8 cellular contexts compared by ENCODE assay signal in the genomic region with DNA sequence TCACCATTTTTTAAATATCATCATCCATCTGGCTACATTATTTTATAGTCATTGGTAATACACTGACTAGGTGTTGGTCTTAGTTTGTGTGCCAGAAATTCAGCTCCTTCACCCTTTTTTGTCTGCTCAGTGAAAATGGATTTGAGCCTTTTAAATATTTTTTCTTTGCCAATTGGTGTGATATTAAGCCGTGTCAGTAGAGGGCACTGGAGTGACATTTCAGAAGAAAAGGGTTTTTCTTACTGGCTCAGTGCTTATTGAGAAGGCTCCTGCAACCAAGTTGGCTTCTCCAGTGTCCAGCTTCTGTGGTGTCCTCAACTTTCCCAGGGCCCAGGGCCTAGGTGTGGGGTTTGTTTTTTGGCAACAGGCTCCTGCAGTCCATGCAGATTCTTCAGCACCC.
A peak's percentile ranks its signal among the peaks of the same experiment; 100 is the strongest.
DNase-seq lines count a peak whose midpoint lies in the region; ATAC-seq and TF ChIP-seq lines count a peak whose summit lies in the region.

No MANE protein-coding gene starts in this region.

- no peaks in the 10 kb centered on the region for H3K4me1 ChIP-seq in gastroesophageal sphincter

- no peak for TF ChIP-seq EP300 in gastroesophageal sphincter (IDR thresholded peaks at IDR 0.05)

- TF ChIP-seq POLR2A in gastroesophageal sphincter (IDR thresholded peaks at IDR 0.05), result no peak

- DNase-seq in GM12864 (ENCODE audit: low read depth) (no peak), SKM-1 (lab: John Stamatoyannopoulos, UW; ENCODE audit: unreplicated experiment) (peak; percentile 10), kidney tubule cell (ENCODE audit: low spot score) (peak; percentile 42), DMS153 (lab: John Stamatoyannopoulos, UW) (no peak), putamen (ENCODE audit: low spot score) (no peak), cerebellar nuclear complex (lab: John Stamatoyannopoulos, UW) (no peak)

- H3K9me3 ChIP-seq in gastroesophageal sphincter, result peaks cover 0 to 12% (median 0%) of the 10 kb centered on the region in 3 donors

- H3K4me3 ChIP-seq in GM12864 (ENCODE audit: low read depth, low read length) (no peak overlapping the region), gastroesophageal sphincter (no peak overlapping the region)

- H3K36me3 ChIP-seq in gastroesophageal sphincter, result no peaks in the 10 kb centered on the region

- 80% methylated on average over 1 of the region's 1 CpG; no CpG with 5 or more reads in 1 of the 2 donors for WGBS in gastroesophageal sphincter (ENCODE audit: low coverage in 1 of 2), 2 donors

- no peaks in the 10 kb centered on the region for H3K27me3 ChIP-seq in gastroesophageal sphincter

- H3K27ac ChIP-seq in gastroesophageal sphincter, result no peak overlapping the region

- ATAC-seq in HG03342 (IDR thresholded peaks at IDR 0.05; ENCODE audit: unreplicated experiment) (peak; percentile 55), gastroesophageal sphincter (no peak)

- TF ChIP-seq CTCF in GM12864 (IDR thresholded peaks at IDR 0.05; ENCODE audit: low read depth, low read length, missing control alignments) (peak; percentile 53), gastroesophageal sphincter (IDR thresholded peaks at IDR 0.05) (no peak)

Comparison
In these comparisons a context has a peak if more than half of its experiments do, and no peak if none do; other contexts are left out.
1. DNase-seq: peak in SKM-1 (single experiment) and kidney tubule cell (single experiment); none in GM12864 (single experiment), DMS153 (single experiment), putamen (single experiment) and cerebellar nuclear complex (0 of 2).